In the genomic region with DNA sequence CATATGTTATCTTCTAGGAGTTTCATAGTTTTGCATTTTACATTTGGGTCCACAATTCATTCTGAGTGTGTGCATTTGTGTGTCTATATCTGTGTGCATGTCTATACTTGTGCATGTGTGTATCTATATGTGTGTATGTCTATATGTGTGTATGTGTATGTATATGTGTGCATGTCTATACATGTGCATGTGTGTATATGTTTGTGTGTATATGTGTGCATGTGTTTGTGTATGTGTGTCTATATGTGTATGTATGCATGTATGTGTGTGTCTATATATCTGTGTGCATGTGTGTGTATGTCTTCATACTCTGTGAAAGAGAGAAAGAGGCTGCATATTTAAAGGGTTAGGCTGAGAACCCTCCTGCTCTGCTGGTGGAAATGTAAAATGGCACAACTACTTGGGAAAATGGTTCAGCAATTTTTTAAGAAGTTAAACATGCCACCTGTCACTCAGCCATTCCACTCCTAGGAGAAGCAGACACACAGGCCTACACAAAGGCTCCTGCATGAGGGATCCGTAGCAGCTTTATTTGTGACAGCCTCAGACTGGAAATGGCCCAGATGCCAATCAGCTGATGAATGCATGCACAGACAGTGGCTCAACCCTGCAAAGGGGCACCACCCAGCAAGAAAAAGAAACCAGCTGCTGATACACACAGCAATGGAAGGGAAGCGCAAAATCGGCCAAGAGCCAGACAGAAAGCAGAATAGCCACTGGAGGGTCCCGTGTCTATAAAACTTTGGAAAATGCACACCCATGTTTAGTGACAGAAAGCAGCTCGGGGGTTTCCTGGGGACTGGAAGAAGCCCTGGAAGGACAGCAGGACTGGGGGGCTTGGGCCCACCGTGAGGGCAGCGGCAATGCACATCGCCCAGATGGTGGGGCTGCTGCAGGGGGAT, we compare ENCODE assay signal across 10 cellular contexts.
A peak's percentile ranks its signal among the peaks of the same experiment; 100 is the strongest.
DNase-seq lines count a peak whose midpoint lies in the region; ATAC-seq and TF ChIP-seq lines count a peak whose summit lies in the region.
"Had no signal": no experiment of that assay in that cellular context is flagged by ENCODE, and none has a peak within 500 bp of the region (broad histone marks: within the 10 kb centered on the region; RNA-seq: fewer than 3 reads in every experiment).

No MANE protein-coding gene starts in this region.

- peak overlapping the region; percentile 76 for H3K4me2 ChIP-seq in skeletal muscle satellite cell (ENCODE audit: low read length)
- H3K4me2 ChIP-seq in OCI-LY7 (ENCODE audit: low read length): no peak overlapping the region

- DNase-seq in HFFc6 (peak; percentile 59), astrocyte of the hippocampus (ENCODE audit: low read depth, low spot score) (peak; percentile 81), left ventricle myocardium inferior (no peak), middle frontal gyrus (ENCODE audit: extremely low spot score, low spot score) (no peak), OCI-LY7 (ENCODE audit: low spot score) (no peak), SHP77 (lab: John Stamatoyannopoulos, UW) (no peak)
- DNase-seq: stimulated activated CD4-positive, alpha-beta T cell treated with anti-CD3 and anti-CD28 coated beads, Interleukin-15, amount 100 ng/mL, for 24 hours had no signal

- no TSS peak for BruUV-seq in OCI-LY7 (replicated peaks; lab: Mats Ljungman, UMichigan)

- peak overlapping the region; percentile 76 for H3K9ac ChIP-seq in skeletal muscle satellite cell (ENCODE audit: low read depth, low read length)

- CTCF ChIA-PET in OCI-LY7 (lab: Charles Lee; ENCODE audit: unreplicated experiment): interaction anchor here (0.6 kb wide), 1 partner anchor 19 kb away, joined by 3 read pairs; no protein-coding TSS in a partner anchor

- peaks cover 47% of the 10 kb centered on the region for H3K4me1 Mint-ChIP-seq in HFFc6 (ENCODE audit: low read depth)

- H3K9me3 Mint-ChIP-seq in HFFc6: no peaks in the 10 kb centered on the region

- H3K27me3 Mint-ChIP-seq in HFFc6 (ENCODE audit: insufficient read depth): peaks cover 3% of the 10 kb centered on the region; the same call in 1 of the 2 replicates

- no peaks in the 10 kb centered on the region for H3K9me3 ChIP-seq in left ventricle myocardium inferior (replicated peaks)
- H3K9me3 ChIP-seq in skeletal muscle satellite cell (replicated peaks; ENCODE audit: low read length): no peaks in the 10 kb centered on the region
- no peaks in the 10 kb centered on the region for H3K9me3 ChIP-seq in OCI-LY7 (ENCODE audit: low read length)

- H4K20me1 ChIP-seq in OCI-LY7 (ENCODE audit: insufficient read depth, low read length): no peaks in the 10 kb centered on the region

- H3K79me2 ChIP-seq in OCI-LY7 (ENCODE audit: insufficient read depth, low read depth, low read length): no peaks in the 10 kb centered on the region

- POLR2A ChIA-PET in OCI-LY7 (lab: Charles Lee): interaction anchor here (0.7 kb wide), 1 partner anchor 23 kb away, joined by 3 read pairs; no protein-coding TSS in a partner anchor

- no peak for ATAC-seq in HG03460 (IDR thresholded peaks at IDR 0.05; ENCODE audit: unreplicated experiment)

- H3K27me3 ChIP-seq in left ventricle myocardium inferior (ENCODE audit: low read depth) (no peaks in the 10 kb centered on the region), skeletal muscle satellite cell (ENCODE audit: control insufficient read depth, insufficient read depth, low read length) (no peaks in the 10 kb centered on the region)

- no peaks in the 10 kb centered on the region for H3K36me3 ChIP-seq in left ventricle myocardium inferior
- no peaks in the 10 kb centered on the region for H3K36me3 ChIP-seq in skeletal muscle satellite cell (ENCODE audit: insufficient read depth, low read length)
- no peaks in the 10 kb centered on the region for H3K36me3 ChIP-seq in OCI-LY7 (ENCODE audit: insufficient read depth, low read length)

- H3K4me3 Mint-ChIP-seq in HFFc6: peak overlapping the region; percentile 53; the same call in 1 of the 2 replicates

- H3K4me1 ChIP-seq in left ventricle myocardium inferior (peaks cover 48% of the 10 kb centered on the region), skeletal muscle satellite cell (ENCODE audit: control insufficient read depth, insufficient read depth, low read length) (peaks cover 36% of the 10 kb centered on the region), OCI-LY7 (ENCODE audit: insufficient read depth, low read length, poor library complexity, severe bottlenecking) (no peaks in the 10 kb centered on the region)

- H3K27ac ChIP-seq in left ventricle myocardium inferior (replicated peaks): peak overlapping the region; percentile 58
- no peak overlapping the region for H3K27ac ChIP-seq in OCI-LY7 (ENCODE audit: low read depth, low read length, poor library complexity, severe bottlenecking)

- no peak overlapping the region for H2AFZ ChIP-seq in OCI-LY7 (ENCODE audit: low read length)

- no peak overlapping the region for H3K4me3 ChIP-seq in left ventricle myocardium inferior
- peak overlapping the region; percentile 48 for H3K4me3 ChIP-seq in skeletal muscle satellite cell (ENCODE audit: low read length)
- no peak overlapping the region for H3K4me3 ChIP-seq in OCI-LY7 (ENCODE audit: low read depth, low read length, poor library complexity, severe bottlenecking)
- H3K4me3 ChIP-seq: lung had no signal

- no peaks in the 10 kb centered on the region for H3K9me2 ChIP-seq in OCI-LY7 (ENCODE audit: insufficient read depth, low read length)

- TF ChIP-seq CTCF in HFFc6 (IDR thresholded peaks at IDR 0.05): peak; percentile 8
- TF ChIP-seq CTCF in left ventricle myocardium inferior (IDR thresholded peaks at IDR 0.05; ENCODE audit: borderline replicate concordance): no peak
- TF ChIP-seq CTCF in OCI-LY7 (conservative IDR thresholded peaks at IDR 0.05; ENCODE audit: low read length): no peak

- H3K36me3 Mint-ChIP-seq in HFFc6 (ENCODE audit: low read depth): no peaks in the 10 kb centered on the region

- intact Hi-C loops in left ventricle myocardium inferior (cut with micrococcal nuclease): no loop called here
- intact Hi-C loops in OCI-LY7 (cut with micrococcal nuclease; ENCODE audit: unreplicated experiment): no loop called here

- H3K27ac Mint-ChIP-seq in HFFc6: no peak overlapping the region

Comparison
In these comparisons a context has a peak if more than half of its experiments do, and no peak if none do; other contexts are left out.
1. DNase-seq: peak in HFFc6 (single experiment) and astrocyte of the hippocampus (single experiment); none in left ventricle myocardium inferior (single experiment), middle frontal gyrus (single experiment), OCI-LY7 (single experiment) and SHP77 (0 of 2).